ENCODE assay signal across 1 cellular context in genomic region chr19:1039646-1040475, GRCh38.
TF ChIP-seq lines count a peak whose summit lies in the region.

TSS of gene ABCA7 (plus strand) at chr19:1040107. CDS start at chr19:1041362, 1,255 bp downstream.

TF ChIP-seq in GM12878, 131 proteins besides CTCF, POLR2A, EP300 and RAD21 (continued from another document):
- TF ChIP-seq RB1 (IDR thresholded peaks at IDR 0.05; ENCODE audit: borderline replicate concordance), result peak; percentile 88; the same call in 1 of the 2 replicates
- TF ChIP-seq CEBPZ (IDR thresholded peaks at IDR 0.05; ENCODE audit: low read depth, low read length), result 0 out of 2 replicates have a peak, but pooled peaks have one; percentile 38
- 0 out of 3 replicates have a peak, but pooled peaks of 1 of the 2 experiments have one; percentile 1 for TF ChIP-seq EGR1 (IDR thresholded peaks at IDR 0.05; ENCODE audit: borderline replicate concordance in 1 of 2, low read depth in 2 of 2, low read length in 2 of 2)
- no peak for TF ChIP-seq ZSCAN29 (IDR thresholded peaks at IDR 0.05)
- peak; percentile 92 for TF ChIP-seq RELB (IDR thresholded peaks at IDR 0.05; ENCODE audit: low read depth)
- TF ChIP-seq MYC (IDR thresholded peaks at IDR 0.05; ENCODE audit: insufficient read depth, insufficient read length, insufficient replicate concordance, low read length, severe bottlenecking), result no peak
- peak; percentile 14; the same call in 1 of the 2 replicates for TF ChIP-seq NR2F1 (conservative IDR thresholded peaks at IDR 0.05)
- no peak for TF ChIP-seq BMI1 (IDR thresholded peaks at IDR 0.05; ENCODE audit: borderline replicate concordance)
- TF ChIP-seq PKNOX1 (IDR thresholded peaks at IDR 0.05), result peak; percentile 100
- no peak for TF ChIP-seq ZNF592 (IDR thresholded peaks at IDR 0.05)
- peak; percentile 80 for TF ChIP-seq HDGF (IDR thresholded peaks at IDR 0.05)
- TF ChIP-seq ZNF384 (IDR thresholded peaks at IDR 0.05; ENCODE audit: borderline replicate concordance, low read depth, low read length), result no peak
- TF ChIP-seq CBX5 (IDR thresholded peaks at IDR 0.05; ENCODE audit: low read depth), result no peak
- peak; percentile 51; the same call in 1 of the 2 replicates for TF ChIP-seq SIN3A (IDR thresholded peaks at IDR 0.05; ENCODE audit: low read depth, low read length)
- TF ChIP-seq TAF1 (IDR thresholded peaks at IDR 0.05; ENCODE audit: borderline replicate concordance, low read depth, low read length), result peak; percentile 39; the same call in 1 of the 2 replicates
- TF ChIP-seq TARDBP (IDR thresholded peaks at IDR 0.05; ENCODE audit: borderline replicate concordance), result peak; percentile 68; the same call in 1 of the 2 replicates
- TF ChIP-seq BRCA1 (IDR thresholded peaks at IDR 0.05; ENCODE audit: low read depth, low read length), result no peak
- peak; percentile 99 for TF ChIP-seq PBX3 (IDR thresholded peaks at IDR 0.05; ENCODE audit: insufficient replicate concordance, low read depth, low read length)
- no peak for TF ChIP-seq ZBTB11 (CRISPR knock-in tag; IDR thresholded peaks at IDR 0.05)
- no peak for TF ChIP-seq KAT2A (conservative IDR thresholded peaks at IDR 0.05; ENCODE audit: control insufficient read depth, low read depth, low read length)
- TF ChIP-seq CHD1 (IDR thresholded peaks at IDR 0.05; ENCODE audit: low read depth, low read length), result peak; percentile 79; the same call in 1 of the 2 replicates
- peak; percentile 17; the same call in 1 of the 2 replicates for TF ChIP-seq HSF1 (IDR thresholded peaks at IDR 0.05; ENCODE audit: low read depth, low read length)
- no peak for TF ChIP-seq SUPT20H (IDR thresholded peaks at IDR 0.05; ENCODE audit: borderline replicate concordance, control insufficient read depth, low read depth, low read length)
- TF ChIP-seq USF1 (IDR thresholded peaks at IDR 0.05; ENCODE audit: borderline replicate concordance, extremely low read length, insufficient read depth, low read depth, low read length), result no peak
- no peak for TF ChIP-seq STAT3 (IDR thresholded peaks at IDR 0.05; ENCODE audit: low read depth, low read length)
- TF ChIP-seq POU2F2 (IDR thresholded peaks at IDR 0.05; ENCODE audit: borderline replicate concordance, low read depth, low read length), result peak; percentile 88
- TF ChIP-seq RELA (IDR thresholded peaks at IDR 0.05; ENCODE audit: borderline replicate concordance, partially characterized antibody), result peak; percentile 65
- TF ChIP-seq FOS (IDR thresholded peaks at IDR 0.05; ENCODE audit: borderline replicate concordance, extremely low read depth, insufficient read length), result peak; percentile 42
- no peak for TF ChIP-seq RBBP5 (conservative IDR thresholded peaks at IDR 0.05)
- no peak for TF ChIP-seq PML (IDR thresholded peaks at IDR 0.05; ENCODE audit: low read length)
